Comparison of ENCODE assay signal across 11 cellular contexts in the genomic region with DNA sequence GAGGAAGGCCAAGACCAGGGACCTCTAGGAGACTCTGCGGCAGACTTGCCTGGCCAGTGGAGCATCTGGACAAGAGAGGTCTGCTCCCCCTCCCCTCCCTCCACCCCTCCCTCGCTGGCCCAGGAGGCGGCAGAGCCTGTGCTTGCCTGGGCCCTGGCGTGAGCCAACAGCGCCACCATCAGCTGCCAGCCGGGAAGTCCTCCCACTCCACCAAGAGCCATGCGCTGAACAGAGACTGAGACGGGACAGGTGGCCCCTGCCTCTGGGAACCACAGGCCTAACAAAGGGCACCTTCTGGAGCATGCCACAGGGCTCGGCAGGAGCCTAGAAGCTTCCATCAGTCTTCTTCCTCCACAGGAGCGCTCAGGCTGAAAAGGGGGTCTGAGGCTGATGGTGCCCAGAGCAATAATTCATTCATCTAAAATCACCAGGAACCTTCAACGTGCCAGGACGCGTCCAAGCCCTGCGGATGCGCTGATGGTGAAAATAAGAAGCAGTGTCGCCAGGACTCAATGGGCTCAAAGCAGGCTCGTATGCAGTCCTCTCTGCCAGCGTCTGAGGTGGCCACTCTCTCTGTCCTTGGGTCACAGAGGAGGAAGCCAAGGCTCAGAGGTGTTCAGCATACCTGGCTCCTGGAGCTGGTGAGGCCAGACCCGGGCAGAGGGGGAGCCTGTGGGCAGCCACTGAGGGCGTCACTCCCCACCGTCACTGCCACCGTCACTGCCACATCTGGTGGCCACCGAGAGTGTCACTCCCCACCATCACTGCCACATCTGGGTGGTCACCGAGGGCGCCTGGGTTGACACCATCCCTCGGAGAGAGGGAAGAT.
DNase-seq lines count a peak whose midpoint lies in the region; ATAC-seq, FAIRE-seq and TF ChIP-seq lines count a peak whose summit lies in the region.
"Had no signal": no experiment of that assay in that cellular context is flagged by ENCODE, and none has a peak within 500 bp of the region (broad histone marks: within the 10 kb centered on the region; RNA-seq: fewer than 3 reads in every experiment).

No MANE protein-coding gene starts in this region.

- no peaks in the 10 kb centered on the region for H3K9me1 ChIP-seq in keratinocyte (ENCODE audit: control insufficient read depth, extremely low read depth, insufficient read depth, low read length)

- no peak for FAIRE-seq in keratinocyte (lab: Jason Lieb, UNC)
- FAIRE-seq: GM18507 had no signal

- no peak overlapping the region for H3K27ac ChIP-seq in keratinocyte (ENCODE audit: control insufficient read depth, insufficient read depth, low read length)

- no peaks in the 10 kb centered on the region for H4K20me1 ChIP-seq in keratinocyte (ENCODE audit: control insufficient read depth, extremely low read depth, insufficient read depth, low read length)

- no peaks in the 10 kb centered on the region for H3K9me3 ChIP-seq in keratinocyte (ENCODE audit: control insufficient read depth, low read depth, low read length)

- TF ChIP-seq CTCF in GM06990 (IDR thresholded peaks at IDR 0.05; ENCODE audit: insufficient read depth, low read length, poor library complexity, severe bottlenecking) (peak; percentile 14), keratinocyte (optimal IDR thresholded peaks at IDR 0.05 in 1 of 3, IDR thresholded peaks at IDR 0.05 in 1 of 3, conservative IDR thresholded peaks at IDR 0.05 in 1 of 3; ENCODE audit: extremely low read depth in 1 of 3, insufficient read depth in 2 of 3, low read length in 3 of 3) (peak in 2 of 3 experiments; percentile 25 to 46)

- DNase-seq in GM06990 (ENCODE audit: extremely low read depth, insufficient read length) (no peak), HEK293T (ENCODE audit: extremely low spot score) (peak; percentile 56), SHP77 (lab: John Stamatoyannopoulos, UW) (peak; percentile 60 to 64), keratinocyte (ENCODE audit: low read depth, low spot score) (no peak), NCI-H187 (lab: John Stamatoyannopoulos, UW) (no peak), cerebellar nuclear complex (lab: John Stamatoyannopoulos, UW) (no peak)
- no peak for DNase-seq in activated CD4-positive, alpha-beta T cell treated with anti-CD3 and anti-CD28 coated beads, Interleukin-2, amount 10 ng/mL, durations not matched to agents 24 days and 14 days
- DNase-seq: activated naive CD8-positive, alpha-beta T cell treated with anti-CD3 and anti-CD28 coated beads for 36 hours; naive B cell had no signal

- no peak overlapping the region for H3K4me2 ChIP-seq in keratinocyte (ENCODE audit: control insufficient read depth, extremely low read depth, insufficient read depth, low read depth, low read length)

- H3K4me3 ChIP-seq in GM06990 (replicated peaks; ENCODE audit: low read depth, low read length) (no peak overlapping the region), keratinocyte (ENCODE audit: control insufficient read depth in 2 of 3, extremely low read depth in 1 of 3, insufficient read depth in 2 of 3, low read depth in 1 of 3, low read length in 3 of 3) (no peak overlapping the region)

- H3K4me3 Mint-ChIP-seq in activated CD4-positive, alpha-beta T cell treated with anti-CD3 and anti-CD28 coated beads, Interleukin-2, amount 10 ng/mL, durations not matched to agents 24 days and 14 days = no peak overlapping the region
- H3K4me3 Mint-ChIP-seq: activated naive CD8-positive, alpha-beta T cell treated with anti-CD3 and anti-CD28 coated beads for 36 hours; naive B cell had no signal

- no peak overlapping the region for H2AFZ ChIP-seq in keratinocyte (ENCODE audit: control insufficient read depth, low read length)

- H3K36me3 Mint-ChIP-seq in activated CD4-positive, alpha-beta T cell treated with anti-CD3 and anti-CD28 coated beads, Interleukin-2, amount 10 ng/mL, durations not matched to agents 24 days and 14 days (ENCODE audit: low read depth) = no peaks in the 10 kb centered on the region
- H3K36me3 Mint-ChIP-seq: activated naive CD8-positive, alpha-beta T cell treated with anti-CD3 and anti-CD28 coated beads for 36 hours; naive B cell had no signal

- H3K79me2 ChIP-seq in keratinocyte (ENCODE audit: control insufficient read depth, insufficient read depth, low read length) = no peaks in the 10 kb centered on the region

- no peaks in the 10 kb centered on the region for H3K9me3 Mint-ChIP-seq in activated CD4-positive, alpha-beta T cell treated with anti-CD3 and anti-CD28 coated beads, Interleukin-2, amount 10 ng/mL, durations not matched to agents 24 days and 14 days
- H3K9me3 Mint-ChIP-seq: activated naive CD8-positive, alpha-beta T cell treated with anti-CD3 and anti-CD28 coated beads for 36 hours had no signal

- H3K27me3 ChIP-seq in GM06990 (replicated peaks; ENCODE audit: control insufficient read depth, insufficient read depth, low read length) (no peaks in the 10 kb centered on the region), keratinocyte (ENCODE audit: control insufficient read depth, extremely low read depth, insufficient read depth, low read length) (no peaks in the 10 kb centered on the region)

- H3K4me1 ChIP-seq in keratinocyte (ENCODE audit: control insufficient read depth, extremely low read depth, insufficient read depth, low read length) = no peaks in the 10 kb centered on the region

- dilution Hi-C loops in keratinocyte (cut with MboI; ENCODE audit: extremely low pct_ligation_motif_present, low sequenced_read_pairs) = no loop called here

- H3K27me3 Mint-ChIP-seq in activated CD4-positive, alpha-beta T cell treated with anti-CD3 and anti-CD28 coated beads, Interleukin-2, amount 10 ng/mL, durations not matched to agents 24 days and 14 days = no peaks in the 10 kb centered on the region

- intact Hi-C loops in activated CD4-positive, alpha-beta T cell treated with anti-CD3 and anti-CD28 coated beads, Interleukin-2, amount 10 ng/mL, durations not matched to agents 24 days and 14 days (cut with micrococcal nuclease) = no loop called here

- POLR2A ChIA-PET in HEK293T (lab: Yijun Ruan, JAX) = no interaction called here

- H3K36me3 ChIP-seq in GM06990 (ENCODE audit: control insufficient read depth, insufficient read depth, low read length) (no peaks in the 10 kb centered on the region), keratinocyte (ENCODE audit: control insufficient read depth in 2 of 2, extremely low read depth in 1 of 2, insufficient read depth in 2 of 2, low read length in 2 of 2) (no peaks in the 10 kb centered on the region)

- CTCF ChIA-PET in HEK293T (lab: Yijun Ruan, JAX) = interaction anchor here (1.0 kb wide), 1 partner anchor 321 kb away, joined by 3 read pairs; no protein-coding TSS in a partner anchor

- no peak for ATAC-seq in GM21367 (IDR thresholded peaks at IDR 0.05; ENCODE audit: unreplicated experiment)

- no peaks in the 10 kb centered on the region for H3K4me1 Mint-ChIP-seq in activated CD4-positive, alpha-beta T cell treated with anti-CD3 and anti-CD28 coated beads, Interleukin-2, amount 10 ng/mL, durations not matched to agents 24 days and 14 days
- H3K4me1 Mint-ChIP-seq: activated naive CD8-positive, alpha-beta T cell treated with anti-CD3 and anti-CD28 coated beads for 36 hours had no signal

- H3K27ac Mint-ChIP-seq in activated CD4-positive, alpha-beta T cell treated with anti-CD3 and anti-CD28 coated beads, Interleukin-2, amount 10 ng/mL, durations not matched to agents 24 days and 14 days = no peak overlapping the region
- H3K27ac Mint-ChIP-seq: activated naive CD8-positive, alpha-beta T cell treated with anti-CD3 and anti-CD28 coated beads for 36 hours had no signal

- H3K9ac ChIP-seq in keratinocyte (ENCODE audit: control insufficient read depth, extremely low read depth, insufficient read depth, low read length) = no peak overlapping the region

TF ChIP-seq in HEK293T, 16 proteins besides CTCF, POLR2A, EP300 and RAD21:
- TF ChIP-seq L3MBTL2 (conservative IDR thresholded peaks at IDR 0.05) (no peak), CTBP1 (IDR thresholded peaks at IDR 0.05; ENCODE audit: borderline replicate concordance) (no peak)

Comparison
In these comparisons a context has a peak if more than half of its experiments do, and no peak if none do; other contexts are left out.
1. DNase-seq: peak in HEK293T (single experiment) and SHP77 (2 of 2); none in GM06990 (single experiment), keratinocyte (single experiment), activated CD4-positive, alpha-beta T cell treated with anti-CD3 and anti-CD28 coated beads, Interleukin-2, amount 10 ng/mL, durations not matched to agents 24 days and 14 days (single experiment), NCI-H187 (0 of 2) and cerebellar nuclear complex (0 of 2).